Comparison of ENCODE assay signal across 1 cellular context in genomic region chr17:16302856-16303255, GRCh38.
TF ChIP-seq lines count a peak whose summit lies in the region.

No MANE protein-coding gene starts in this region.

TF ChIP-seq in HepG2, 621 proteins besides CTCF, POLR2A, EP300 and RAD21:
- TF ChIP-seq ZFY (CRISPR knock-in tag; IDR thresholded peaks at IDR 0.05) (0 out of 2 replicates have a peak, but pooled peaks have one; percentile 19), NR2F6 (IDR thresholded peaks at IDR 0.05) (peak; percentile 63), NR2F6 (CRISPR knock-in tag; IDR thresholded peaks at IDR 0.05) (peak; percentile 64), ZNF180 (CRISPR knock-in tag; IDR thresholded peaks at IDR 0.05; ENCODE audit: borderline replicate concordance, low read depth) (no peak), SSRP1 (CRISPR knock-in tag; IDR thresholded peaks at IDR 0.05) (no peak), SIN3B (IDR thresholded peaks at IDR 0.05; ENCODE audit: low read length) (no peak), ZBTB40 (IDR thresholded peaks at IDR 0.05) (no peak), ZBTB40 (CRISPR knock-in tag; IDR thresholded peaks at IDR 0.05) (no peak), HNF4A (CRISPR knock-in tag; IDR thresholded peaks at IDR 0.05) (peak; percentile 52), NCOR1 (IDR thresholded peaks at IDR 0.05; ENCODE audit: borderline replicate concordance, low read length) (0 out of 2 replicates have a peak, but pooled peaks have one; percentile 44), GATAD2A (CRISPR knock-in tag; IDR thresholded peaks at IDR 0.05) (0 out of 2 replicates have a peak, but pooled peaks have one; percentile 29), REPIN1 (CRISPR knock-in tag; IDR thresholded peaks at IDR 0.05; ENCODE audit: borderline replicate concordance, low read depth) (0 out of 2 replicates have a peak, but pooled peaks have one; percentile 40), ZNF841 (CRISPR knock-in tag; IDR thresholded peaks at IDR 0.05; ENCODE audit: borderline replicate concordance) (no peak), SP4 (CRISPR knock-in tag; IDR thresholded peaks at IDR 0.05) (0 out of 2 replicates have a peak, but pooled peaks have one; percentile 27), KAT7 (CRISPR knock-in tag; IDR thresholded peaks at IDR 0.05; ENCODE audit: borderline replicate concordance) (no peak), ZMYM3 (CRISPR knock-in tag; IDR thresholded peaks at IDR 0.05) (no peak), MAF1 (CRISPR knock-in tag; IDR thresholded peaks at IDR 0.05; ENCODE audit: borderline replicate concordance) (no peak), ZNF550 (CRISPR knock-in tag; IDR thresholded peaks at IDR 0.05; ENCODE audit: borderline replicate concordance) (no peak)
